6 cellular contexts compared by ENCODE assay signal in the genomic region with DNA sequence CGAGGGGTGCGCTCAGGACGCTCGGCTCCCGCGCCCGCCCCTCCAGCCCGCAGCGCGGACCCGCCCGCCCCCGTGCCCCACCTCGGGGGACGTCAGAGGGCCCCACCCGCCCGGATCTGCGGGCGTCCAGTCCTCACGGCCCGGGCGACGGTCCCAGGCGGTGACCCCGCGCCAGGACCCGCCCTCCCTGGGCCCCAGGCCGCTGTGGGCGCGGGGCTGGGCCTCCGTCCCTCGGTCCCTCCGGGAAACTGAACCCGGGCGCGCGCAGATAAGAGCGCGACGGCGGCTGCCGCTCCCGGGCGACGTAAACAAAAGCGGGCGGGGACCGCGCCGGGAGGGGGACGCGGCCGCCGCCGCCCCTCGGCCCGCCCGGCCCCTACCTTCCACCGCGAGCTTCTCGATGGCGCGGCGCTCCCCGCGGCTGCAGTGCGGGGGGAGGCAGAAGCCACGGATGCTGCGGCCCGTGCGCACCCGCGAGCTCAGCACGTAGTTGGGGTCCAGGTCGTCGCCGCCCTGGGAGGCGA. TPM values are rescaled to one million over a fixed set of nuclear protein-coding genes. Genes with fewer than 3 reads are reported as not detected.
A peak's percentile ranks its signal among the peaks of the same experiment; 100 is the strongest.
DNase-seq lines count a peak whose midpoint lies in the region; ATAC-seq and TF ChIP-seq lines count a peak whose summit lies in the region.

No MANE protein-coding gene starts in this region.

- peak overlapping the region; percentile 82 for H3K27ac ChIP-seq in lower lobe of right lung

- peak; percentile 33 for ATAC-seq in T-helper 17 cell
- peak; percentile 63 to 65 for ATAC-seq in lower lobe of right lung
- no peak for ATAC-seq in GM19455 (IDR thresholded peaks at IDR 0.05; ENCODE audit: unreplicated experiment)
- no peak for ATAC-seq in GM21619 (IDR thresholded peaks at IDR 0.05; ENCODE audit: unreplicated experiment)
- ATAC-seq in HG03342 (IDR thresholded peaks at IDR 0.05; ENCODE audit: unreplicated experiment), result no peak

- H3K9me3 ChIP-seq in T-helper 17 cell (ENCODE audit: control insufficient read depth, low read length, poor library complexity, severe bottlenecking) (no peaks in the 10 kb centered on the region), lower lobe of right lung (no peaks in the 10 kb centered on the region)

- no peak overlapping the region for H3K27ac Mint-ChIP-seq in T-helper 17 cell

- no peaks in the 10 kb centered on the region for H3K36me3 Mint-ChIP-seq in T-helper 17 cell (ENCODE audit: low read depth)

- H3K4me1 ChIP-seq in lower lobe of right lung, result peaks cover 65% of the 10 kb centered on the region

- no peaks in the 10 kb centered on the region; the same call in 1 of the 2 replicates for H3K27me3 ChIP-seq in GM06990 (replicated peaks; ENCODE audit: control insufficient read depth, insufficient read depth, low read length)
- H3K27me3 ChIP-seq in lower lobe of right lung (ENCODE audit: low read depth), result peaks cover 5% of the 10 kb centered on the region

- DNase-seq in GM06990 (ENCODE audit: extremely low read depth, insufficient read length) (peak; percentile 23), T-helper 17 cell (peak in 1 of 3 donors; percentile 19), lower lobe of right lung (peak; percentile 71)

- no peaks in the 10 kb centered on the region for H3K27me3 Mint-ChIP-seq in T-helper 17 cell

- no peak for TF ChIP-seq CTCF in GM06990 (IDR thresholded peaks at IDR 0.05; ENCODE audit: insufficient read depth, low read length, poor library complexity, severe bottlenecking)
- TF ChIP-seq CTCF in lower lobe of right lung (IDR thresholded peaks at IDR 0.05), result no peak

- H3K4me3 Mint-ChIP-seq in T-helper 17 cell, result peak overlapping the region; percentile 63

- H3K4me3 ChIP-seq in GM06990 (replicated peaks; ENCODE audit: low read depth, low read length), result peak overlapping the region; percentile 31
- peak overlapping the region; percentile 63 for H3K4me3 ChIP-seq in lower lobe of right lung

- peaks cover 12% of the 10 kb centered on the region for H3K4me1 Mint-ChIP-seq in T-helper 17 cell

- intact Hi-C loops in lower lobe of right lung (cut with DNase I), result no loop called here

- H3K36me3 ChIP-seq in GM06990 (ENCODE audit: control insufficient read depth, insufficient read depth, low read length), result no peaks in the 10 kb centered on the region
- H3K36me3 ChIP-seq in lower lobe of right lung, result no peaks in the 10 kb centered on the region

RNA-seq across cellular contexts. Expression of a gene that starts 1.1 kb away (rescaled TPM):
- 1 to 10 TPM; 7.0 to 8.0 TPM for total RNA-seq in T-helper 17 cell
- 115 TPM for total RNA-seq in lower lobe of right lung

RNA-seq across cellular contexts. Expression of a gene that starts 7.5 kb away (rescaled TPM):
- total RNA-seq in T-helper 17 cell (1 to 10 TPM; 8.2 to 8.3 TPM), lower lobe of right lung (11.0 TPM)

RNA-seq across cellular contexts. Expression of a gene that starts 41.0 kb away (rescaled TPM):
- total RNA-seq in T-helper 17 cell (10 to 100 TPM; 28.5 to 32.9 TPM), lower lobe of right lung (29.8 TPM)

RNA-seq across cellular contexts. Expression of a gene that starts 41.3 kb away (rescaled TPM):
- 10 to 100 TPM; 18.3 to 19.4 TPM for total RNA-seq in T-helper 17 cell
- 33.0 TPM for total RNA-seq in lower lobe of right lung

Comparison
In these comparisons a context has a peak if more than half of its experiments do, and no peak if none do; other contexts are left out.
1. ATAC-seq: peak in T-helper 17 cell (single experiment) and lower lobe of right lung (2 of 2); none in GM19455 (single experiment), GM21619 (single experiment) and HG03342 (single experiment).
2. RNA of a gene that starts 1.1 kb away (total RNA-seq): 115 TPM in lower lobe of right lung (single experiment); 7.0 to 8.0 TPM in T-helper 17 cell; every median in the first group is over 10 times any median in the second.